ENCODE assay signal across 8 cellular contexts in the genomic region with DNA sequence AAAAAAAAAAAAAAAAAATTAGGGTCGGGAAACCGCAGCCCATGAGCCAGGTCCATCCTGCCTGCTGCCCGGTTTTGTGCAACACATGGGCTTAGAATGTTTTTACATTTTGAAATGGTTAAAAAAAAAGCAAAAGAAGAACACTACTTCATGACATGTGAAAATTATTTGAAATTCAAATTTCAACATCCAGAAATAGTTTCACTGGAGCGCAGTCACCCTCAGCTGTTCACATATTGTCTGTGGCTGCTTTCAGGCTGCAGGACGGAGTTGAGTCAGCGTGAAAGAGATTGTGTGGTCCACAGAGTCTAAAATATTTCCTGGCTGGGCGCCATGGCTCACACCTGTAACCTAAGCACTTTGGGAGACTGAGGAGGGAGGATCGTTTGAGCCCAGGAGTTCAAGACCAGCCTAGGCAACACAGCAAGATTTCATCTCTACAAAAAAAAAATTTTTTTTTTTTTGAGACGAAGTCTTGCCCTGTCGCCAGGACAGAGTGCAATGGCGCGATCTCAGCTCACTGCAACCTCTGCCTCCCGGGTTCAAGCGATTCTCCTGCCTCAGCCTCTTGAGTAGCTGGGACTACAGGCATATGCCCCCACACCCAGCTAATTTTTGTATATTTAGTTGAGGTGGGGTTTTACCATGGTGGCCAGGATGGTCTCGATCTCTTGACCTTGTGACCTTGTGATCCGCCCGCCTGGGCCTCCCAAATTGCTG.
A peak's percentile ranks its signal among the peaks of the same experiment; 100 is the strongest.
DNase-seq lines count a peak whose midpoint lies in the region; ATAC-seq and TF ChIP-seq lines count a peak whose summit lies in the region.

No MANE protein-coding gene starts in this region.

- peak; percentile 91 for ATAC-seq in GM19395 (IDR thresholded peaks at IDR 0.05; ENCODE audit: unreplicated experiment)
- peak; percentile 92 for ATAC-seq in HG03280 (IDR thresholded peaks at IDR 0.05; ENCODE audit: unreplicated experiment)
- no peak for ATAC-seq in omental fat pad (ENCODE audit: low FRiP score)

- no peak overlapping the region for H3K27ac ChIP-seq in effector memory CD4-positive, alpha-beta T cell (ENCODE audit: insufficient read depth, low read length, poor library complexity, severe bottlenecking)

- no peaks in the 10 kb centered on the region for H3K4me1 ChIP-seq in effector memory CD4-positive, alpha-beta T cell (ENCODE audit: control insufficient read depth, insufficient read depth, low read length, poor library complexity, severe bottlenecking)

- DNase-seq in GM03348 (ENCODE audit: low spot score) (peak; percentile 57), cardiac fibroblast (ENCODE audit: low read depth in 2 of 2) (peak; percentile 29 to 79), AG08396 (ENCODE audit: low spot score) (no peak), NCI-H2171 treated with DMSO at 0.1 percent for 48 hours (lab: John Stamatoyannopoulos, UW) (no peak), omental fat pad (ENCODE audit: low spot score) (no peak)
- no peak for DNase-seq in effector memory CD4-positive, alpha-beta T cell

- no peak overlapping the region for H3K4me3 ChIP-seq in cardiac fibroblast (replicated peaks in 1 of 2; ENCODE audit: low read depth in 2 of 2, low read length in 2 of 2)
- H3K4me3 ChIP-seq in effector memory CD4-positive, alpha-beta T cell (ENCODE audit: insufficient read depth, low read depth, low read length, poor library complexity, severe bottlenecking) = no peak overlapping the region

- no peaks in the 10 kb centered on the region for H3K9me3 ChIP-seq in effector memory CD4-positive, alpha-beta T cell (ENCODE audit: control insufficient read depth, low read length)

- no peaks in the 10 kb centered on the region for H3K27me3 ChIP-seq in effector memory CD4-positive, alpha-beta T cell (replicated peaks; ENCODE audit: control insufficient read depth, insufficient read depth, low read length, poor library complexity, severe bottlenecking)

- no peak for TF ChIP-seq CTCF in cardiac fibroblast (IDR thresholded peaks at IDR 0.05; ENCODE audit: low read depth, low read length)
- no peak for TF ChIP-seq CTCF in omental fat pad (IDR thresholded peaks at IDR 0.05)

- H3K36me3 ChIP-seq in effector memory CD4-positive, alpha-beta T cell (ENCODE audit: control insufficient read depth, insufficient read depth, low read length) = no peaks in the 10 kb centered on the region

Comparison
In these comparisons a context has a peak if more than half of its experiments do, and no peak if none do; other contexts are left out.
1. DNase-seq: peak in GM03348 (single experiment) and cardiac fibroblast (2 of 2); none in AG08396 (single experiment), effector memory CD4-positive, alpha-beta T cell (0 of 3), NCI-H2171 treated with DMSO at 0.1 percent for 48 hours (single experiment) and omental fat pad (single experiment).